25 cellular contexts compared by ENCODE assay signal in genomic region chr18:51907687-51908597, GRCh38.
"Had no signal": no experiment of that assay in that cellular context is flagged by ENCODE, and none has a peak within 500 bp of the region (broad histone marks: within the 10 kb centered on the region; RNA-seq: fewer than 3 reads in every experiment).

No MANE protein-coding gene starts in this region.

- H3K4me1 Mint-ChIP-seq: activated CD8-positive, alpha-beta memory T cell treated with anti-CD3 and anti-CD28 coated beads, Interleukin-2, amount 10 ng/mL, durations not matched to agents 7 days and 5 days; activated naive CD4-positive, alpha-beta T cell treated with anti-CD3 and anti-CD28 coated beads, Interleukin-2, amount 50 U/mL, for 24 hours; activated naive CD8-positive, alpha-beta T cell treated with anti-CD3 and anti-CD28 coated beads, Interleukin-2, amount 50 U/mL, for 24 hours; natural killer cell; stimulated activated naive B cell treated with anti-CD40 and anti-IgM and Interleukin-4, amounts not matched to agents 10 μg/mL and 1 μg/mL and 100 μg/mL, for 72 hours; T-helper 17 cell had no signal

- H3K4me1 ChIP-seq: gastrocnemius medialis, lower lobe of right lung, stomach, thyroid gland had no signal

- H3K4me3 ChIP-seq: coronary artery, dorsolateral prefrontal cortex, gastrocnemius medialis, lower lobe of right lung, stomach, thyroid gland had no signal

- H3K27ac ChIP-seq: coronary artery, dorsolateral prefrontal cortex, gastrocnemius medialis, lower lobe of right lung, stomach, thyroid gland had no signal

- H3K4me3 Mint-ChIP-seq: activated CD8-positive, alpha-beta memory T cell treated with anti-CD3 and anti-CD28 coated beads, Interleukin-2, amount 10 ng/mL, durations not matched to agents 7 days and 5 days; activated CD8-positive, alpha-beta T cell treated with anti-CD3 and anti-CD28 coated beads, Interleukin-2, amount 10 ng/mL, durations not matched to agents 7 days and 5 days; activated naive CD4-positive, alpha-beta T cell treated with anti-CD3 and anti-CD28 coated beads, Interleukin-2, amount 50 U/mL, for 24 hours; activated naive CD8-positive, alpha-beta T cell treated with anti-CD3 and anti-CD28 coated beads, Interleukin-2, amount 50 U/mL, for 24 hours; effector memory CD8-positive, alpha-beta T cell; natural killer cell; stimulated activated naive B cell treated with anti-CD40 and anti-IgM and Interleukin-4, amounts not matched to agents 10 μg/mL and 1 μg/mL and 100 μg/mL, for 72 hours; T-helper 17 cell had no signal

- ATAC-seq: activated CD8-positive, alpha-beta memory T cell treated with anti-CD3 and anti-CD28 coated beads, Interleukin-2, amount 10 ng/mL, durations not matched to agents 7 days and 5 days; activated CD8-positive, alpha-beta T cell treated with anti-CD3 and anti-CD28 coated beads, Interleukin-2, amount 10 ng/mL, durations not matched to agents 7 days and 5 days; activated naive CD8-positive, alpha-beta T cell treated with anti-CD3 and anti-CD28 coated beads, Interleukin-2, amount 50 U/mL, for 24 hours; effector memory CD8-positive, alpha-beta T cell; gastrocnemius medialis; lower lobe of right lung; natural killer cell; stimulated activated naive B cell treated with anti-CD40 and anti-IgM and Interleukin-4, amounts not matched to agents 10 μg/mL and 1 μg/mL and 100 μg/mL, for 72 hours; T-helper 17 cell had no signal

- H3K36me3 ChIP-seq: gastrocnemius medialis, lower lobe of right lung, stomach, thyroid gland had no signal

- H3K27me3 Mint-ChIP-seq: activated CD8-positive, alpha-beta memory T cell treated with anti-CD3 and anti-CD28 coated beads, Interleukin-2, amount 10 ng/mL, durations not matched to agents 7 days and 5 days; activated naive CD8-positive, alpha-beta T cell treated with anti-CD3 and anti-CD28 coated beads, Interleukin-2, amount 50 U/mL, for 24 hours; effector memory CD8-positive, alpha-beta T cell; stimulated activated naive B cell treated with anti-CD40 and anti-IgM and Interleukin-4, amounts not matched to agents 10 μg/mL and 1 μg/mL and 100 μg/mL, for 72 hours; T-helper 17 cell had no signal

- H3K36me3 Mint-ChIP-seq: activated CD8-positive, alpha-beta memory T cell treated with anti-CD3 and anti-CD28 coated beads, Interleukin-2, amount 10 ng/mL, durations not matched to agents 7 days and 5 days; activated naive CD4-positive, alpha-beta T cell treated with anti-CD3 and anti-CD28 coated beads, Interleukin-2, amount 50 U/mL, for 24 hours; natural killer cell; stimulated activated naive B cell treated with anti-CD40 and anti-IgM and Interleukin-4, amounts not matched to agents 10 μg/mL and 1 μg/mL and 100 μg/mL, for 72 hours had no signal

- H3K9me3 Mint-ChIP-seq: activated naive CD8-positive, alpha-beta T cell treated with anti-CD3 and anti-CD28 coated beads, Interleukin-2, amount 50 U/mL, for 24 hours; activated T-helper 2 cell treated with anti-CD3 and anti-CD28 coated beads, Interferon-gamma antibody, Interleukin-2, Interleukin-4, amounts not matched to agents 10 μg/mL and 5 μg/mL and 100 μg/mL, durations not matched to agents 14 hours and 24 hours and 36 hours had no signal

- H3K27ac Mint-ChIP-seq: activated CD8-positive, alpha-beta memory T cell treated with anti-CD3 and anti-CD28 coated beads, Interleukin-2, amount 10 ng/mL, durations not matched to agents 7 days and 5 days; activated CD8-positive, alpha-beta T cell treated with anti-CD3 and anti-CD28 coated beads, Interleukin-2, amount 10 ng/mL, durations not matched to agents 7 days and 5 days; activated naive CD4-positive, alpha-beta T cell treated with anti-CD3 and anti-CD28 coated beads, Interleukin-2, amount 50 U/mL, for 24 hours; activated naive CD8-positive, alpha-beta T cell treated with anti-CD3 and anti-CD28 coated beads, Interleukin-2, amount 50 U/mL, for 24 hours; activated T-helper 2 cell treated with anti-CD3 and anti-CD28 coated beads, Interferon-gamma antibody, Interleukin-2, Interleukin-4, amounts not matched to agents 10 μg/mL and 5 μg/mL and 100 μg/mL, durations not matched to agents 14 hours and 24 hours and 36 hours; effector memory CD8-positive, alpha-beta T cell; natural killer cell; stimulated activated naive B cell treated with anti-CD40 and anti-IgM and Interleukin-4, amounts not matched to agents 10 μg/mL and 1 μg/mL and 100 μg/mL, for 72 hours; T-helper 17 cell had no signal

- H3K27me3 ChIP-seq: dorsolateral prefrontal cortex, gastrocnemius medialis, stomach, thyroid gland had no signal

- DNase-seq: activated CD8-positive, alpha-beta memory T cell treated with anti-CD3 and anti-CD28 coated beads, Interleukin-2, amount 10 ng/mL, durations not matched to agents 7 days and 5 days; activated CD8-positive, alpha-beta T cell treated with anti-CD3 and anti-CD28 coated beads, Interleukin-2, amount 10 ng/mL, durations not matched to agents 7 days and 5 days; activated naive CD8-positive, alpha-beta T cell treated with anti-CD3 and anti-CD28 coated beads, Interleukin-2, amount 50 U/mL, for 24 hours; activated T-cell treated with anti-CD3 and anti-CD28 coated beads, Interleukin-2, amount 50 U/mL, for 48 hours; cerebellar nuclear complex; dorsolateral prefrontal cortex; effector memory CD8-positive, alpha-beta T cell; erythroblast; gastrocnemius medialis; glutamatergic neuron; islet precursor cell; lower lobe of right lung; mesenchymal stem cell; natural killer cell; posterior cingulate gyrus; stimulated activated CD4-positive, alpha-beta T cell treated with anti-CD3 and anti-CD28 coated beads, Interleukin-15, amount 100 ng/mL, for 24 hours; stimulated activated CD4-positive, alpha-beta T cell treated with anti-CD3 and anti-CD28 coated beads, Interleukin-2, amount 100 ng/mL, for 24 hours; stimulated activated naive B cell treated with anti-CD40 and anti-IgM and Interleukin-4, amounts not matched to agents 10 μg/mL and 1 μg/mL and 100 μg/mL, for 72 hours; stomach; T-helper 17 cell; T1000; thyroid gland had no signal

- H3K9me3 ChIP-seq: gastrocnemius medialis, lower lobe of right lung, stomach, thyroid gland had no signal
